Comparison of ENCODE assay signal across 9 cellular contexts in genomic region chr3:168093790-168094189, GRCh38. TPM values are rescaled to one million over a fixed set of nuclear protein-coding genes. Genes with fewer than 3 reads are reported as not detected.
DNase-seq lines count a peak whose midpoint lies in the region; ATAC-seq and TF ChIP-seq lines count a peak whose summit lies in the region.
"Had no signal": no experiment of that assay in that cellular context is flagged by ENCODE, and none has a peak within 500 bp of the region (broad histone marks: within the 10 kb centered on the region; RNA-seq: fewer than 3 reads in every experiment).

No MANE protein-coding gene starts in this region.

- 25% methylated on average over 3 of the region's 3 CpGs for WGBS in liver

- H3K27me3 ChIP-seq in liver (ENCODE audit: control insufficient read depth in 4 of 4, insufficient read depth in 4 of 4, low read length in 3 of 4) (no peaks in the 10 kb centered on the region), tibial artery (no peaks in the 10 kb centered on the region)

- peaks cover 36% of the 10 kb centered on the region for H3K27me3 Mint-ChIP-seq in activated CD4-positive, alpha-beta T cell treated with anti-CD3 and anti-CD28 coated beads, Interleukin-2, amount 10 ng/mL, durations not matched to agents 24 days and 14 days
- H3K27me3 Mint-ChIP-seq in brain: peaks cover 9% of the 10 kb centered on the region

- no peak overlapping the region for H3K27ac ChIP-seq in liver (ENCODE audit: low read depth in 1 of 2, low read length in 2 of 2)
- peak overlapping the region; percentile 88 to 94 for H3K27ac ChIP-seq in tibial artery

- no peaks in the 10 kb centered on the region for H3K9me3 Mint-ChIP-seq in activated CD4-positive, alpha-beta T cell treated with anti-CD3 and anti-CD28 coated beads, Interleukin-2, amount 10 ng/mL, durations not matched to agents 24 days and 14 days
- H3K9me3 Mint-ChIP-seq in brain: no peaks in the 10 kb centered on the region

- peak overlapping the region in 1 of 2 donors; percentile 65 for H3K9ac ChIP-seq in liver (ENCODE audit: low read depth in 1 of 2, low read length in 2 of 2)

- no peak for DNase-seq in activated CD4-positive, alpha-beta T cell treated with anti-CD3 and anti-CD28 coated beads, Interleukin-2, amount 10 ng/mL, durations not matched to agents 24 days and 14 days
- no peak for DNase-seq in activated CD4-positive, alpha-beta T cell treated with anti-CD3 and anti-CD28 coated beads for 1 hour
- DNase-seq in tibial artery: no peak
- DNase-seq in stimulated activated naive CD4-positive, alpha-beta T cell (lab: John Stamatoyannopoulos, UW): no peak
- DNase-seq: NCI-H2107 had no signal

- TF ChIP-seq RAD21 in liver (IDR thresholded peaks at IDR 0.05): no peak

- H3K4me3 Mint-ChIP-seq in activated CD4-positive, alpha-beta T cell treated with anti-CD3 and anti-CD28 coated beads, Interleukin-2, amount 10 ng/mL, durations not matched to agents 24 days and 14 days: peak overlapping the region; percentile 15
- peak overlapping the region; percentile 94 to 100 (median 98) for H3K4me3 Mint-ChIP-seq in brain

- intact Hi-C loops in activated CD4-positive, alpha-beta T cell treated with anti-CD3 and anti-CD28 coated beads, Interleukin-2, amount 10 ng/mL, durations not matched to agents 24 days and 14 days (cut with micrococcal nuclease): loop anchor here (2.0 kb wide), 1 partner anchor 359 kb away; the partner anchor contains the start of genes PDCD10 and SERPINI1
- intact Hi-C loops in tibial artery (cut with DNase I; ENCODE audit: low total_unique reads): loop anchor here (2.0 to 10.0 kb wide), 2 partner anchors 45 to 359 kb away; partner anchors contain the start of genes PDCD10 and SERPINI1

- H3K9me3 ChIP-seq in liver (ENCODE audit: control insufficient read depth in 4 of 4, low read length in 3 of 4) (no peaks in the 10 kb centered on the region), tibial artery (no peaks in the 10 kb centered on the region)

- no peak for ATAC-seq in GM21390 (IDR thresholded peaks at IDR 0.05; ENCODE audit: unreplicated experiment)
- no peak for ATAC-seq in activated CD4-positive, CD25-positive, alpha-beta regulatory T cell treated with anti-CD3 and anti-CD28 coated beads, Interleukin-2, amount 50 U/mL, for 24 hours

- peak overlapping the region; percentile 42 to 97 (median 90) for H3K4me3 ChIP-seq in liver (ENCODE audit: low read depth in 1 of 3, low read length in 3 of 3)
- peak overlapping the region; percentile 70 to 81 for H3K4me3 ChIP-seq in tibial artery

- H3K36me3 Mint-ChIP-seq in activated CD4-positive, alpha-beta T cell treated with anti-CD3 and anti-CD28 coated beads, Interleukin-2, amount 10 ng/mL, durations not matched to agents 24 days and 14 days (ENCODE audit: low read depth): no peaks in the 10 kb centered on the region
- H3K36me3 Mint-ChIP-seq in brain: no peaks in the 10 kb centered on the region

- TF ChIP-seq CTCF in brain (conservative IDR thresholded peaks at IDR 0.05) (no peak), liver (IDR thresholded peaks at IDR 0.05; ENCODE audit: low read depth, low read length, missing input control) (no peak), tibial artery (IDR thresholded peaks at IDR 0.05) (no peak)

- peaks cover 10% of the 10 kb centered on the region for H3K4me1 Mint-ChIP-seq in activated CD4-positive, alpha-beta T cell treated with anti-CD3 and anti-CD28 coated beads, Interleukin-2, amount 10 ng/mL, durations not matched to agents 24 days and 14 days
- H3K4me1 Mint-ChIP-seq in brain: peaks cover 58% of the 10 kb centered on the region

- no peak overlapping the region for H3K27ac Mint-ChIP-seq in activated CD4-positive, alpha-beta T cell treated with anti-CD3 and anti-CD28 coated beads, Interleukin-2, amount 10 ng/mL, durations not matched to agents 24 days and 14 days
- H3K27ac Mint-ChIP-seq in brain: peak overlapping the region; percentile 51 to 98 (median 80)

- H3K4me1 ChIP-seq in liver (ENCODE audit: control insufficient read depth in 4 of 4, insufficient read depth in 4 of 4, low read length in 3 of 4) (peaks cover 12 to 67% (median 51%) of the 10 kb centered on the region in 4 donors), tibial artery (peaks cover 0 to 54% (median 24%) of the 10 kb centered on the region in 4 donors)

- H3K36me3 ChIP-seq in liver (ENCODE audit: control insufficient read depth in 4 of 4, insufficient read depth in 3 of 4, low read depth in 1 of 4, low read length in 3 of 4) (no peaks in the 10 kb centered on the region), tibial artery (no peaks in the 10 kb centered on the region)

TF ChIP-seq in liver, 16 proteins besides CTCF, POLR2A, EP300 and RAD21:
- TF ChIP-seq MAX (IDR thresholded peaks at IDR 0.05) (no peak), RXRA (IDR thresholded peaks at IDR 0.05) (no peak), HNF4G (IDR thresholded peaks at IDR 0.05) (no peak), FOXA1 (IDR thresholded peaks at IDR 0.05) (no peak)

RNA-seq across cellular contexts. Expression of gene GOLIM4, which starts 1.9 kb away (rescaled TPM):
- total RNA-seq in activated CD4-positive, alpha-beta T cell treated with anti-CD3 and anti-CD28 coated beads, Interleukin-2, amount 10 ng/mL, durations not matched to agents 24 days and 14 days: 8.5 and 8.6 TPM in 2 replicates
- polyA plus RNA-seq in brain (ENCODE audit: insufficient read depth, low read depth, low replicate concordance): 8.6 TPM
- total RNA-seq in liver: 10 to 100 TPM; 17.9 to 47.9 TPM
- 10 to 100 TPM; 22.5 to 43.0 TPM for polyA plus RNA-seq in liver

Comparison
In these comparisons a context has a peak if more than half of its experiments do, and no peak if none do; other contexts are left out.
1. H3K27ac ChIP-seq: peak in tibial artery (2 of 2); none in liver (0 of 2).